8 cellular contexts compared by ENCODE assay signal in genomic region chr13:77779461-77780272, GRCh38.
DNase-seq lines count a peak whose midpoint lies in the region; ATAC-seq and FAIRE-seq lines count a peak whose summit lies in the region.

No MANE protein-coding gene starts in this region.

- no peak overlapping the region for H3K27ac ChIP-seq in CD4-positive, CD25-positive, alpha-beta regulatory T cell (ENCODE audit: insufficient read depth, low read length, poor library complexity, severe bottlenecking)

- peak in 2 of 3 donors; percentile 23 to 77 for DNase-seq in CD4-positive, CD25-positive, alpha-beta regulatory T cell
- DNase-seq in GM18507 (ENCODE audit: extremely low spot score, insufficient read length, low read depth) (peak; percentile 9), NCI-H1417 (lab: John Stamatoyannopoulos, UW) (peak; percentile 34 to 86 (median 49)), SW480 (ENCODE audit: low spot score) (peak; percentile 66), cortex of kidney (lab: John Stamatoyannopoulos, UW) (no peak)
- peak in 6 of 10 donors; percentile 15 to 46 (median 19) for DNase-seq in naive thymus-derived CD8-positive, alpha-beta T cell

- H3K27me3 Mint-ChIP-seq in CD4-positive, CD25-positive, alpha-beta regulatory T cell: peaks cover 5% of the 10 kb centered on the region
- peaks cover 0 to 1% (median 0%) of the 10 kb centered on the region in 5 donors for H3K27me3 Mint-ChIP-seq in naive thymus-derived CD8-positive, alpha-beta T cell

- H3K36me3 ChIP-seq in CD4-positive, CD25-positive, alpha-beta regulatory T cell (ENCODE audit: control insufficient read depth, insufficient read depth, low read length): no peaks in the 10 kb centered on the region

- peaks cover 5 to 14% (median 8%) of the 10 kb centered on the region in 4 donors for H3K4me1 Mint-ChIP-seq in CD4-positive, CD25-positive, alpha-beta regulatory T cell
- peaks cover 12 to 15% (median 13%) of the 10 kb centered on the region in 4 donors for H3K4me1 Mint-ChIP-seq in naive thymus-derived CD8-positive, alpha-beta T cell

- peak; percentile 58 to 62 for ATAC-seq in CD4-positive, CD25-positive, alpha-beta regulatory T cell (ENCODE audit: low read depth in 2 of 2)
- ATAC-seq in HG02884 (IDR thresholded peaks at IDR 0.05; ENCODE audit: unreplicated experiment): peak; percentile 77
- peak; percentile 75 for ATAC-seq in esophagus mucosa
- ATAC-seq in naive thymus-derived CD8-positive, alpha-beta T cell: peak; percentile 61 to 63

- peak; percentile 12 for FAIRE-seq in GM18507 (lab: Jason Lieb, UNC)

- peak overlapping the region in 1 of 3 donors; percentile 10 for H3K27ac Mint-ChIP-seq in CD4-positive, CD25-positive, alpha-beta regulatory T cell
- peak overlapping the region in 1 of 10 donors; percentile 60 for H3K27ac Mint-ChIP-seq in naive thymus-derived CD8-positive, alpha-beta T cell

- no peaks in the 10 kb centered on the region for H3K9me3 ChIP-seq in CD4-positive, CD25-positive, alpha-beta regulatory T cell (ENCODE audit: control insufficient read depth in 2 of 2, low read length in 2 of 2)

- no peaks in the 10 kb centered on the region for H3K27me3 ChIP-seq in CD4-positive, CD25-positive, alpha-beta regulatory T cell (ENCODE audit: control insufficient read depth, insufficient read depth, low read length)

- no peaks in the 10 kb centered on the region for H3K36me3 Mint-ChIP-seq in CD4-positive, CD25-positive, alpha-beta regulatory T cell
- peaks cover 0 to 4% (median 0%) of the 10 kb centered on the region in 3 donors for H3K36me3 Mint-ChIP-seq in naive thymus-derived CD8-positive, alpha-beta T cell

- no peak overlapping the region for H3K4me3 ChIP-seq in CD4-positive, CD25-positive, alpha-beta regulatory T cell (ENCODE audit: low read depth, low read length)

- H3K4me3 Mint-ChIP-seq in CD4-positive, CD25-positive, alpha-beta regulatory T cell: no peak overlapping the region
- no peak overlapping the region for H3K4me3 Mint-ChIP-seq in naive thymus-derived CD8-positive, alpha-beta T cell

- no peaks in the 10 kb centered on the region for H3K9me3 Mint-ChIP-seq in CD4-positive, CD25-positive, alpha-beta regulatory T cell
- no peaks in the 10 kb centered on the region for H3K9me3 Mint-ChIP-seq in naive thymus-derived CD8-positive, alpha-beta T cell

- POLR2A ChIA-PET in naive thymus-derived CD8-positive, alpha-beta T cell (lab: Charles Lee): no interaction called here

- H3K4me1 ChIP-seq in CD4-positive, CD25-positive, alpha-beta regulatory T cell (ENCODE audit: control insufficient read depth, insufficient read depth, low read length, poor library complexity, severe bottlenecking): no peaks in the 10 kb centered on the region
